1 cellular context compared by ENCODE assay signal in genomic region chr19:39412100-39412866, GRCh38.
TF ChIP-seq lines count a peak whose summit lies in the region.

A gene with protein sequence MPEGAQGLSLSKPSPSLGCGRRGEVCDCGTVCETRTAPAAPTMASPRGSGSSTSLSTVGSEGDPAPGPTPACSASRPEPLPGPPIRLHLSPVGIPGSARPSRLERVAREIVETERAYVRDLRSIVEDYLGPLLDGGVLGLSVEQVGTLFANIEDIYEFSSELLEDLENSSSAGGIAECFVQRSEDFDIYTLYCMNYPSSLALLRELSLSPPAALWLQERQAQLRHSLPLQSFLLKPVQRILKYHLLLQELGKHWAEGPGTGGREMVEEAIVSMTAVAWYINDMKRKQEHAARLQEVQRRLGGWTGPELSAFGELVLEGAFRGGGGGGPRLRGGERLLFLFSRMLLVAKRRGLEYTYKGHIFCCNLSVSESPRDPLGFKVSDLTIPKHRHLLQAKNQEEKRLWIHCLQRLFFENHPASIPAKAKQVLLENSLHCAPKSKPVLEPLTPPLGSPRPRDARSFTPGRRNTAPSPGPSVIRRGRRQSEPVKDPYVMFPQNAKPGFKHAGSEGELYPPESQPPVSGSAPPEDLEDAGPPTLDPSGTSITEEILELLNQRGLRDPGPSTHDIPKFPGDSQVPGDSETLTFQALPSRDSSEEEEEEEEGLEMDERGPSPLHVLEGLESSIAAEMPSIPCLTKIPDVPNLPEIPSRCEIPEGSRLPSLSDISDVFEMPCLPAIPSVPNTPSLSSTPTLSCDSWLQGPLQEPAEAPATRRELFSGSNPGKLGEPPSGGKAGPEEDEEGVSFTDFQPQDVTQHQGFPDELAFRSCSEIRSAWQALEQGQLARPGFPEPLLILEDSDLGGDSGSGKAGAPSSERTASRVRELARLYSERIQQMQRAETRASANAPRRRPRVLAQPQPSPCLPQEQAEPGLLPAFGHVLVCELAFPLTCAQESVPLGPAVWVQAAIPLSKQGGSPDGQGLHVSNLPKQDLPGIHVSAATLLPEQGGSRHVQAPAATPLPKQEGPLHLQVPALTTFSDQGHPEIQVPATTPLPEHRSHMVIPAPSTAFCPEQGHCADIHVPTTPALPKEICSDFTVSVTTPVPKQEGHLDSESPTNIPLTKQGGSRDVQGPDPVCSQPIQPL (N-terminal part only) (plus strand): TSS chr19:39412669. CDS start chr19:39414087, 1,418 bp downstream.

TF ChIP-seq in HepG2, 621 proteins besides CTCF, POLR2A, EP300 and RAD21 (continued from another document and continues in another):
- TF ChIP-seq, protein P1, sequence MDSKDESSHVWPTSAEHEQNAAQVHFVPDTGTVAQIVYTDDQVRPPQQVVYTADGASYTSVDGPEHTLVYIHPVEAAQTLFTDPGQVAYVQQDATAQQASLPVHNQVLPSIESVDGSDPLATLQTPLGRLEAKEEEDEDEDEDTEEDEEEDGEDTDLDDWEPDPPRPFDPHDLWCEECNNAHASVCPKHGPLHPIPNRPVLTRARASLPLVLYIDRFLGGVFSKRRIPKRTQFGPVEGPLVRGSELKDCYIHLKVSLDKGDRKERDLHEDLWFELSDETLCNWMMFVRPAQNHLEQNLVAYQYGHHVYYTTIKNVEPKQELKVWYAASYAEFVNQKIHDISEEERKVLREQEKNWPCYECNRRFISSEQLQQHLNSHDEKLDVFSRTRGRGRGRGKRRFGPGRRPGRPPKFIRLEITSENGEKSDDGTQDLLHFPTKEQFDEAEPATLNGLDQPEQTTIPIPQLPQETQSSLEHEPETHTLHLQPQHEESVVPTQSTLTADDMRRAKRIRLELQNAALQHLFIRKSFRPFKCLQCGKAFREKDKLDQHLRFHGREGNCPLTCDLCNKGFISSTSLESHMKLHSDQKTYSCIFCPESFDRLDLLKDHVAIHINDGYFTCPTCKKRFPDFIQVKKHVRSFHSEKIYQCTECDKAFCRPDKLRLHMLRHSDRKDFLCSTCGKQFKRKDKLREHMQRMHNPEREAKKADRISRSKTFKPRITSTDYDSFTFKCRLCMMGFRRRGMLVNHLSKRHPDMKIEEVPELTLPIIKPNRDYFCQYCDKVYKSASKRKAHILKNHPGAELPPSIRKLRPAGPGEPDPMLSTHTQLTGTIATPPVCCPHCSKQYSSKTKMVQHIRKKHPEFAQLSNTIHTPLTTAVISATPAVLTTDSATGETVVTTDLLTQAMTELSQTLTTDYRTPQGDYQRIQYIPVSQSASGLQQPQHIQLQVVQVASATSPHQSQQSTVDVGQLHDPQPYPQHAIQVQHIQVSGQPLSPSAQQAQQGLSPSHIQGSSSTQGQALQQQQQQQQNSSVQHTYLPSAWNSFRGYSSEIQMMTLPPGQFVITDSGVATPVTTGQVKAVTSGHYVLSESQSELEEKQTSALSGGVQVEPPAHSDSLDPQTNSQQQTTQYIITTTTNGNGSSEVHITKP (CRISPR knock-in tag; IDR thresholded peaks at IDR 0.05; ENCODE audit: low read depth): peak; percentile 36; the same call in 1 of the 2 replicates
- TF ChIP-seq ZNF335 (CRISPR knock-in tag; IDR thresholded peaks at IDR 0.05) (0 out of 2 replicates have a peak, but pooled peaks have one; percentile 47), SAP130 (CRISPR knock-in tag; IDR thresholded peaks at IDR 0.05; ENCODE audit: low read depth) (peak; percentile 67), NRL (CRISPR knock-in tag; IDR thresholded peaks at IDR 0.05; ENCODE audit: borderline replicate concordance) (peak; percentile 60; the same call in 1 of the 2 replicates), ZNF781 (CRISPR knock-in tag; IDR thresholded peaks at IDR 0.05; ENCODE audit: borderline replicate concordance, not compliant biosample characterization) (peak; percentile 43), ZNF775 (CRISPR knock-in tag; IDR thresholded peaks at IDR 0.05; ENCODE audit: borderline replicate concordance) (no peak), ZNF761 (CRISPR knock-in tag; conservative IDR thresholded peaks at IDR 0.05) (no peak), HHEX (CRISPR knock-in tag; IDR thresholded peaks at IDR 0.05) (no peak), ZBTB20 (CRISPR knock-in tag; IDR thresholded peaks at IDR 0.05; ENCODE audit: borderline replicate concordance, low read depth) (0 out of 2 replicates have a peak, but pooled peaks have one; percentile 21), ZNF280D (CRISPR knock-in tag; IDR thresholded peaks at IDR 0.05) (no peak), HNRNPK (IDR thresholded peaks at IDR 0.05; ENCODE audit: low read depth, low read length, poor library complexity, severe bottlenecking) (no peak), ZFP37 (CRISPR knock-in tag; IDR thresholded peaks at IDR 0.05; ENCODE audit: borderline replicate concordance) (no peak), NAIF1 (CRISPR knock-in tag; IDR thresholded peaks at IDR 0.05; ENCODE audit: borderline replicate concordance) (no peak; the same call in 1 of the 2 replicates), DDIT3 (CRISPR knock-in tag; IDR thresholded peaks at IDR 0.05) (no peak), CBX5 (CRISPR knock-in tag; IDR thresholded peaks at IDR 0.05; ENCODE audit: borderline replicate concordance) (peak; percentile 63; the same call in 1 of the 2 replicates), ZNF878 (CRISPR knock-in tag; IDR thresholded peaks at IDR 0.05) (peak; percentile 28; the same call in 1 of the 2 replicates), ZNF562 (CRISPR knock-in tag; IDR thresholded peaks at IDR 0.05; ENCODE audit: borderline replicate concordance) (no peak), PLRG1 (conservative IDR thresholded peaks at IDR 0.05) (no peak), HOMEZ (CRISPR knock-in tag; IDR thresholded peaks at IDR 0.05; ENCODE audit: low read depth) (no peak), ZNF607 (CRISPR knock-in tag; IDR thresholded peaks at IDR 0.05; ENCODE audit: borderline replicate concordance) (peak; percentile 69; the same call in 1 of the 2 replicates), ZNF547 (CRISPR knock-in tag; IDR thresholded peaks at IDR 0.05) (0 out of 2 replicates have a peak, but pooled peaks have one; percentile 3), ZNF703 (CRISPR knock-in tag; IDR thresholded peaks at IDR 0.05; ENCODE audit: borderline replicate concordance) (no peak), ZNF614 (CRISPR knock-in tag; IDR thresholded peaks at IDR 0.05; ENCODE audit: borderline replicate concordance) (no peak), ATF7-NPFF (CRISPR knock-in tag; IDR thresholded peaks at IDR 0.05; ENCODE audit: low read depth) (no peak), ZEB1 (IDR thresholded peaks at IDR 0.05; ENCODE audit: insufficient replicate concordance, low read depth) (peak; percentile 78), ELF3 (CRISPR knock-in tag; IDR thresholded peaks at IDR 0.05) (peak; percentile 35), CAMTA2 (CRISPR knock-in tag; IDR thresholded peaks at IDR 0.05; ENCODE audit: borderline replicate concordance) (no peak; the same call in 1 of the 2 replicates), ZNF577 (CRISPR knock-in tag; IDR thresholded peaks at IDR 0.05; ENCODE audit: borderline replicate concordance, low read depth) (no peak), ZBTB25 (CRISPR knock-in tag; IDR thresholded peaks at IDR 0.05) (peak; percentile 51; the same call in 1 of the 2 replicates), ZBTB7A (CRISPR knock-in tag; IDR thresholded peaks at IDR 0.05) (peak; percentile 80), FOXA3 (CRISPR knock-in tag; IDR thresholded peaks at IDR 0.05) (peak; percentile 34; the same call in 1 of the 2 replicates)
- TF ChIP-seq, protein P2, sequence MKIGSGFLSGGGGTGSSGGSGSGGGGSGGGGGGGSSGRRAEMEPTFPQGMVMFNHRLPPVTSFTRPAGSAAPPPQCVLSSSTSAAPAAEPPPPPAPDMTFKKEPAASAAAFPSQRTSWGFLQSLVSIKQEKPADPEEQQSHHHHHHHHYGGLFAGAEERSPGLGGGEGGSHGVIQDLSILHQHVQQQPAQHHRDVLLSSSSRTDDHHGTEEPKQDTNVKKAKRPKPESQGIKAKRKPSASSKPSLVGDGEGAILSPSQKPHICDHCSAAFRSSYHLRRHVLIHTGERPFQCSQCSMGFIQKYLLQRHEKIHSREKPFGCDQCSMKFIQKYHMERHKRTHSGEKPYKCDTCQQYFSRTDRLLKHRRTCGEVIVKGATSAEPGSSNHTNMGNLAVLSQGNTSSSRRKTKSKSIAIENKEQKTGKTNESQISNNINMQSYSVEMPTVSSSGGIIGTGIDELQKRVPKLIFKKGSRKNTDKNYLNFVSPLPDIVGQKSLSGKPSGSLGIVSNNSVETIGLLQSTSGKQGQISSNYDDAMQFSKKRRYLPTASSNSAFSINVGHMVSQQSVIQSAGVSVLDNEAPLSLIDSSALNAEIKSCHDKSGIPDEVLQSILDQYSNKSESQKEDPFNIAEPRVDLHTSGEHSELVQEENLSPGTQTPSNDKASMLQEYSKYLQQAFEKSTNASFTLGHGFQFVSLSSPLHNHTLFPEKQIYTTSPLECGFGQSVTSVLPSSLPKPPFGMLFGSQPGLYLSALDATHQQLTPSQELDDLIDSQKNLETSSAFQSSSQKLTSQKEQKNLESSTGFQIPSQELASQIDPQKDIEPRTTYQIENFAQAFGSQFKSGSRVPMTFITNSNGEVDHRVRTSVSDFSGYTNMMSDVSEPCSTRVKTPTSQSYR (CRISPR knock-in tag; IDR thresholded peaks at IDR 0.05; ENCODE audit: borderline replicate concordance): peak; percentile 98
- TF ChIP-seq, protein P3, sequence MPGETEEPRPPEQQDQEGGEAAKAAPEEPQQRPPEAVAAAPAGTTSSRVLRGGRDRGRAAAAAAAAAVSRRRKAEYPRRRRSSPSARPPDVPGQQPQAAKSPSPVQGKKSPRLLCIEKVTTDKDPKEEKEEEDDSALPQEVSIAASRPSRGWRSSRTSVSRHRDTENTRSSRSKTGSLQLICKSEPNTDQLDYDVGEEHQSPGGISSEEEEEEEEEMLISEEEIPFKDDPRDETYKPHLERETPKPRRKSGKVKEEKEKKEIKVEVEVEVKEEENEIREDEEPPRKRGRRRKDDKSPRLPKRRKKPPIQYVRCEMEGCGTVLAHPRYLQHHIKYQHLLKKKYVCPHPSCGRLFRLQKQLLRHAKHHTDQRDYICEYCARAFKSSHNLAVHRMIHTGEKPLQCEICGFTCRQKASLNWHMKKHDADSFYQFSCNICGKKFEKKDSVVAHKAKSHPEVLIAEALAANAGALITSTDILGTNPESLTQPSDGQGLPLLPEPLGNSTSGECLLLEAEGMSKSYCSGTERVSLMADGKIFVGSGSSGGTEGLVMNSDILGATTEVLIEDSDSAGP (CRISPR knock-in tag; IDR thresholded peaks at IDR 0.05; ENCODE audit: borderline replicate concordance): peak; percentile 58; the same call in 1 of the 2 replicates
- TF ChIP-seq, protein P4, sequence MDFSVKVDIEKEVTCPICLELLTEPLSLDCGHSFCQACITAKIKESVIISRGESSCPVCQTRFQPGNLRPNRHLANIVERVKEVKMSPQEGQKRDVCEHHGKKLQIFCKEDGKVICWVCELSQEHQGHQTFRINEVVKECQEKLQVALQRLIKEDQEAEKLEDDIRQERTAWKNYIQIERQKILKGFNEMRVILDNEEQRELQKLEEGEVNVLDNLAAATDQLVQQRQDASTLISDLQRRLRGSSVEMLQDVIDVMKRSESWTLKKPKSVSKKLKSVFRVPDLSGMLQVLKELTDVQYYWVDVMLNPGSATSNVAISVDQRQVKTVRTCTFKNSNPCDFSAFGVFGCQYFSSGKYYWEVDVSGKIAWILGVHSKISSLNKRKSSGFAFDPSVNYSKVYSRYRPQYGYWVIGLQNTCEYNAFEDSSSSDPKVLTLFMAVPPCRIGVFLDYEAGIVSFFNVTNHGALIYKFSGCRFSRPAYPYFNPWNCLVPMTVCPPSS (IDR thresholded peaks at IDR 0.05): no peak
- TF ChIP-seq, protein P5, sequence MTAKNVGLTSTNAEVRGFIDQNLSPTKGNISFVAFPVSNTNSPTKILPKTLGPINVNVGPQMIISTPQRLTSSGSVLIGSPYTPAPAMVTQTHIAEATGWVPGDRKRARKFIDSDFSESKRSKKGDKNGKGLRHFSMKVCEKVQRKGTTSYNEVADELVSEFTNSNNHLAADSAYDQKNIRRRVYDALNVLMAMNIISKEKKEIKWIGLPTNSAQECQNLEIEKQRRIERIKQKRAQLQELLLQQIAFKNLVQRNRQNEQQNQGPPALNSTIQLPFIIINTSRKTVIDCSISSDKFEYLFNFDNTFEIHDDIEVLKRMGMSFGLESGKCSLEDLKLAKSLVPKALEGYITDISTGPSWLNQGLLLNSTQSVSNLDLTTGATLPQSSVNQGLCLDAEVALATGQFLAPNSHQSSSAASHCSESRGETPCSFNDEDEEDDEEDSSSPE (CRISPR knock-in tag; IDR thresholded peaks at IDR 0.05): peak; percentile 89
